Comparison of ENCODE assay signal across 1 cellular context in the genomic region with DNA sequence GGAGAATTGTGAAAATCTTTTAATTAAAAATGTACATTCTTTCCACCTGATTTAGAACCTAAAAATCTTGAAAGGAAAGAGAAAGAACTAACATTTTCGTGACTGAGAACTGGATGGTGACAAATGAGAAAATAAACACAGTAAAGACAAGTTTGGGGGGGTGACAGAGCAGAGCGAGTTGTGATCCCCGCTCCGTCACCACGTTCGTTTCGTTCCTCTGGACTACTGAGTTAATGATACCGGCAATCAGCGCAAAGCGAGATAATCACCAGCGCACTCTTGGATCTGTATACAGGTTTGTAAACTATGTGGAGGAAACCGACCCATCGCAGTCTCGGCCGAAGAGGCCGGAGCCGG.
A peak's percentile ranks its signal among the peaks of the same experiment; 100 is the strongest.
TF ChIP-seq lines count a peak whose summit lies in the region.

No MANE protein-coding gene starts in this region.

TF ChIP-seq in H1, 55 proteins besides CTCF, POLR2A, EP300 and RAD21:
- TF ChIP-seq PHF8 (conservative IDR thresholded peaks at IDR 0.05; ENCODE audit: low read depth, low read length) (peak; percentile 59), EGR1 (IDR thresholded peaks at IDR 0.05; ENCODE audit: borderline replicate concordance, low read depth, low read length) (no peak), MAFK (IDR thresholded peaks at IDR 0.05; ENCODE audit: low read depth, low read length) (no peak)
